Comparison of ENCODE assay signal across 1 cellular context in the genomic region with DNA sequence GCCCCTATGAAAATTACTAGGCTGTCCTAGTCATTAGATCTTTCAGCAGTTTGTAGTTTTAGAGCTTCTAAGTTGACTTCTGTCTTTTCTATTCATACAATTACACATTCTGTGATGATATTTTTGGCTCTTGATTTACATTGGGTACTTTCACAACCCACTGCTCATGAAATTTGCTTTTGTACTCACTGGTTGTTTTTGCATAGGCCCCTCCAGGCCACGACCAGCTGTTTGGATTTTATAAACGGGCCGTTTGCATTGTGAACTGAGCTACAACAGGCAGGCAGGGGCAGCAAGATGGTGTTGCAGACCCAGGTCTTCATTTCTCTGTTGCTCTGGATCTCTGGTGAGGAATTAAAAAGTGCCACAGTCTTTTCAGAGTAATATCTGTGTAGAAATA.
TF ChIP-seq lines count a peak whose summit lies in the region.

No MANE protein-coding gene starts in this region.

TF ChIP-seq in GM12878, 131 proteins besides CTCF, POLR2A, EP300 and RAD21 (continued from another document):
- TF ChIP-seq, protein P1, sequence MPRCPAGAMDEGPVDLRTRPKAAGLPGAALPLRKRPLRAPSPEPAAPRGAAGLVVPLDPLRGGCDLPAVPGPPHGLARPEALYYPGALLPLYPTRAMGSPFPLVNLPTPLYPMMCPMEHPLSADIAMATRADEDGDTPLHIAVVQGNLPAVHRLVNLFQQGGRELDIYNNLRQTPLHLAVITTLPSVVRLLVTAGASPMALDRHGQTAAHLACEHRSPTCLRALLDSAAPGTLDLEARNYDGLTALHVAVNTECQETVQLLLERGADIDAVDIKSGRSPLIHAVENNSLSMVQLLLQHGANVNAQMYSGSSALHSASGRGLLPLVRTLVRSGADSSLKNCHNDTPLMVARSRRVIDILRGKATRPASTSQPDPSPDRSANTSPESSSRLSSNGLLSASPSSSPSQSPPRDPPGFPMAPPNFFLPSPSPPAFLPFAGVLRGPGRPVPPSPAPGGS (IDR thresholded peaks at IDR 0.05; ENCODE audit: borderline replicate concordance, insufficient read depth, low read depth, low read length, poor library complexity, severe bottlenecking): no peak
- no peak for TF ChIP-seq DPF2 (IDR thresholded peaks at IDR 0.05)
- no peak for TF ChIP-seq ZBED1 (IDR thresholded peaks at IDR 0.05; ENCODE audit: borderline replicate concordance)
- no peak for TF ChIP-seq MYC (IDR thresholded peaks at IDR 0.05; ENCODE audit: insufficient read depth, insufficient read length, insufficient replicate concordance, low read length, severe bottlenecking)
- no peak for TF ChIP-seq MAX (IDR thresholded peaks at IDR 0.05; ENCODE audit: low read depth, low read length)
- no peak for TF ChIP-seq SP1 (IDR thresholded peaks at IDR 0.05; ENCODE audit: low read depth, low read length)
- no peak for TF ChIP-seq FOXK2 (IDR thresholded peaks at IDR 0.05)
- TF ChIP-seq SREBF1 (IDR thresholded peaks at IDR 0.05; ENCODE audit: low read length): no peak
- no peak for TF ChIP-seq TCF7 (IDR thresholded peaks at IDR 0.05; ENCODE audit: borderline replicate concordance)
- TF ChIP-seq, protein P2, sequence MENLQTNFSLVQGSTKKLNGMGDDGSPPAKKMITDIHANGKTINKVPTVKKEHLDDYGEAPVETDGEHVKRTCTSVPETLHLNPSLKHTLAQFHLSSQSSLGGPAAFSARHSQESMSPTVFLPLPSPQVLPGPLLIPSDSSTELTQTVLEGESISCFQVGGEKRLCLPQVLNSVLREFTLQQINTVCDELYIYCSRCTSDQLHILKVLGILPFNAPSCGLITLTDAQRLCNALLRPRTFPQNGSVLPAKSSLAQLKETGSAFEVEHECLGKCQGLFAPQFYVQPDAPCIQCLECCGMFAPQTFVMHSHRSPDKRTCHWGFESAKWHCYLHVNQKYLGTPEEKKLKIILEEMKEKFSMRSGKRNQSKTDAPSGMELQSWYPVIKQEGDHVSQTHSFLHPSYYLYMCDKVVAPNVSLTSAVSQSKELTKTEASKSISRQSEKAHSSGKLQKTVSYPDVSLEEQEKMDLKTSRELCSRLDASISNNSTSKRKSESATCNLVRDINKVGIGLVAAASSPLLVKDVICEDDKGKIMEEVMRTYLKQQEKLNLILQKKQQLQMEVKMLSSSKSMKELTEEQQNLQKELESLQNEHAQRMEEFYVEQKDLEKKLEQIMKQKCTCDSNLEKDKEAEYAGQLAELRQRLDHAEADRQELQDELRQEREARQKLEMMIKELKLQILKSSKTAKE (IDR thresholded peaks at IDR 0.05; ENCODE audit: low read depth, poor library complexity, severe bottlenecking): no peak
- TF ChIP-seq TARDBP (IDR thresholded peaks at IDR 0.05; ENCODE audit: borderline replicate concordance): no peak
- TF ChIP-seq NFYA (IDR thresholded peaks at IDR 0.05; ENCODE audit: borderline replicate concordance, low read depth, low read length): no peak
- TF ChIP-seq MEF2A (IDR thresholded peaks at IDR 0.05; ENCODE audit: insufficient read depth, low read depth, low read length): peak; percentile 90
- TF ChIP-seq TCF12 (IDR thresholded peaks at IDR 0.05; ENCODE audit: low read depth, low read length): 0 out of 2 replicates have a peak, but pooled peaks have one; percentile 8
- TF ChIP-seq ATF7 (IDR thresholded peaks at IDR 0.05; ENCODE audit: low read depth): no peak
- TF ChIP-seq, protein P3, sequence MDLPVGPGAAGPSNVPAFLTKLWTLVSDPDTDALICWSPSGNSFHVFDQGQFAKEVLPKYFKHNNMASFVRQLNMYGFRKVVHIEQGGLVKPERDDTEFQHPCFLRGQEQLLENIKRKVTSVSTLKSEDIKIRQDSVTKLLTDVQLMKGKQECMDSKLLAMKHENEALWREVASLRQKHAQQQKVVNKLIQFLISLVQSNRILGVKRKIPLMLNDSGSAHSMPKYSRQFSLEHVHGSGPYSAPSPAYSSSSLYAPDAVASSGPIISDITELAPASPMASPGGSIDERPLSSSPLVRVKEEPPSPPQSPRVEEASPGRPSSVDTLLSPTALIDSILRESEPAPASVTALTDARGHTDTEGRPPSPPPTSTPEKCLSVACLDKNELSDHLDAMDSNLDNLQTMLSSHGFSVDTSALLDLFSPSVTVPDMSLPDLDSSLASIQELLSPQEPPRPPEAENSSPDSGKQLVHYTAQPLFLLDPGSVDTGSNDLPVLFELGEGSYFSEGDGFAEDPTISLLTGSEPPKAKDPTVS (IDR thresholded peaks at IDR 0.05; ENCODE audit: low read depth, low read length): no peak
- no peak for TF ChIP-seq NFXL1 (IDR thresholded peaks at IDR 0.05; ENCODE audit: borderline replicate concordance)
- no peak for TF ChIP-seq SMC3 (IDR thresholded peaks at IDR 0.05; ENCODE audit: borderline replicate concordance, low read length)
- no peak for TF ChIP-seq SIX5 (IDR thresholded peaks at IDR 0.05; ENCODE audit: low read depth, low read length, severe bottlenecking)
- no peak for TF ChIP-seq SPI1 (IDR thresholded peaks at IDR 0.05; ENCODE audit: borderline replicate concordance, insufficient read depth, low read depth, low read length)
- peak; percentile 51; the same call in 1 of the 2 replicates for TF ChIP-seq POLR2AphosphoS5 (IDR thresholded peaks at IDR 0.05; ENCODE audit: low read length)
- no peak for TF ChIP-seq MTA2 (IDR thresholded peaks at IDR 0.05; ENCODE audit: low read depth)
- no peak for TF ChIP-seq PAX8 (IDR thresholded peaks at IDR 0.05)
- TF ChIP-seq PBX3 (IDR thresholded peaks at IDR 0.05; ENCODE audit: insufficient replicate concordance, low read depth, low read length): no peak
- TF ChIP-seq MEF2B (IDR thresholded peaks at IDR 0.05; ENCODE audit: partially characterized antibody, poor library complexity, severe bottlenecking): peak; percentile 47
- no peak for TF ChIP-seq CHD2 (IDR thresholded peaks at IDR 0.05; ENCODE audit: borderline replicate concordance, low read depth, low read length)
- no peak for TF ChIP-seq FOS (IDR thresholded peaks at IDR 0.05; ENCODE audit: borderline replicate concordance, extremely low read depth, insufficient read length)
- no peak for TF ChIP-seq BACH1 (IDR thresholded peaks at IDR 0.05; ENCODE audit: borderline replicate concordance)
- no peak for TF ChIP-seq SIN3A (IDR thresholded peaks at IDR 0.05; ENCODE audit: low read depth, low read length)
- no peak for TF ChIP-seq SUZ12 (IDR thresholded peaks at IDR 0.05; ENCODE audit: unreplicated experiment)
- no peak for TF ChIP-seq STAT1 (conservative IDR thresholded peaks at IDR 0.05)
- peak; percentile 77; the same call in 2 of the 3 replicates for TF ChIP-seq POU2F2 (IDR thresholded peaks at IDR 0.05; ENCODE audit: borderline replicate concordance, low read depth, low read length)
- TF ChIP-seq RUNX3 (IDR thresholded peaks at IDR 0.05; ENCODE audit: low read length): peak; percentile 36; the same call in 1 of the 2 replicates
- TF ChIP-seq SMAD5 (IDR thresholded peaks at IDR 0.05; ENCODE audit: low read depth): no peak
- 0 out of 2 replicates have a peak, but pooled peaks have one; percentile 13 for TF ChIP-seq CBX5 (IDR thresholded peaks at IDR 0.05; ENCODE audit: low read depth)
- TF ChIP-seq, protein P4, sequence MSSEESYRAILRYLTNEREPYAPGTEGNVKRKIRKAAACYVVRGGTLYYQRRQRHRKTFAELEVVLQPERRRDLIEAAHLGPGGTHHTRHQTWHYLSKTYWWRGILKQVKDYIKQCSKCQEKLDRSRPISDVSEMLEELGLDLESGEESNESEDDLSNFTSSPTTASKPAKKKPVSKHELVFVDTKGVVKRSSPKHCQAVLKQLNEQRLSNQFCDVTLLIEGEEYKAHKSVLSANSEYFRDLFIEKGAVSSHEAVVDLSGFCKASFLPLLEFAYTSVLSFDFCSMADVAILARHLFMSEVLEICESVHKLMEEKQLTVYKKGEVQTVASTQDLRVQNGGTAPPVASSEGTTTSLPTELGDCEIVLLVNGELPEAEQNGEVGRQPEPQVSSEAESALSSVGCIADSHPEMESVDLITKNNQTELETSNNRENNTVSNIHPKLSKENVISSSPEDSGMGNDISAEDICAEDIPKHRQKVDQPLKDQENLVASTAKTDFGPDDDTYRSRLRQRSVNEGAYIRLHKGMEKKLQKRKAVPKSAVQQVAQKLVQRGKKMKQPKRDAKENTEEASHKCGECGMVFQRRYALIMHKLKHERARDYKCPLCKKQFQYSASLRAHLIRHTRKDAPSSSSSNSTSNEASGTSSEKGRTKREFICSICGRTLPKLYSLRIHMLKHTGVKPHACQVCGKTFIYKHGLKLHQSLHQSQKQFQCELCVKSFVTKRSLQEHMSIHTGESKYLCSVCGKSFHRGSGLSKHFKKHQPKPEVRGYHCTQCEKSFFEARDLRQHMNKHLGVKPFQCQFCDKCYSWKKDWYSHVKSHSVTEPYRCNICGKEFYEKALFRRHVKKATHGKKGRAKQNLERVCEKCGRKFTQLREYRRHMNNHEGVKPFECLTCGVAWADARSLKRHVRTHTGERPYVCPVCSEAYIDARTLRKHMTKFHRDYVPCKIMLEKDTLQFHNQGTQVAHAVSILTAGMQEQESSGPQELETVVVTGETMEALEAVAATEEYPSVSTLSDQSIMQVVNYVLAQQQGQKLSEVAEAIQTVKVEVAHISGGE (CRISPR knock-in tag; IDR thresholded peaks at IDR 0.05): no peak
- TF ChIP-seq SMAD1 (IDR thresholded peaks at IDR 0.05; ENCODE audit: low read depth, partially characterized antibody): no peak
- no peak for TF ChIP-seq GABPA (IDR thresholded peaks at IDR 0.05; ENCODE audit: low read depth)
- no peak for TF ChIP-seq EED (IDR thresholded peaks at IDR 0.05; ENCODE audit: low read depth)
- TF ChIP-seq RELA (IDR thresholded peaks at IDR 0.05; ENCODE audit: borderline replicate concordance, partially characterized antibody): no peak
- no peak for TF ChIP-seq NR2C2 (IDR thresholded peaks at IDR 0.05; ENCODE audit: borderline replicate concordance, control insufficient read depth, insufficient read length, low read depth)
- TF ChIP-seq TAF1 (IDR thresholded peaks at IDR 0.05; ENCODE audit: borderline replicate concordance, low read depth, low read length): peak; percentile 54; the same call in 1 of the 2 replicates
- TF ChIP-seq RFX5 (IDR thresholded peaks at IDR 0.05; ENCODE audit: low read depth, low read length): no peak
- no peak for TF ChIP-seq CHD1 (IDR thresholded peaks at IDR 0.05; ENCODE audit: low read depth, low read length)
- no peak for TF ChIP-seq MLLT1 (IDR thresholded peaks at IDR 0.05)
- TF ChIP-seq CEBPB (IDR thresholded peaks at IDR 0.05; ENCODE audit: borderline replicate concordance in 1 of 2, low read depth in 2 of 2, low read length in 2 of 2): no peak
- no peak for TF ChIP-seq ESRRA (IDR thresholded peaks at IDR 0.05; ENCODE audit: low read length)
- no peak for TF ChIP-seq HDGF (IDR thresholded peaks at IDR 0.05)
- TF ChIP-seq TCF3 (IDR thresholded peaks at IDR 0.05; ENCODE audit: borderline replicate concordance, insufficient read depth, low read depth, low read length): peak; percentile 58; the same call in 1 of the 2 replicates
- TF ChIP-seq HDAC6 (IDR thresholded peaks at IDR 0.05; ENCODE audit: unreplicated experiment): no peak
- TF ChIP-seq ETV6 (conservative IDR thresholded peaks at IDR 0.05 in 1 of 2, IDR thresholded peaks at IDR 0.05 in 1 of 2; ENCODE audit: borderline replicate concordance in 1 of 2, low read depth in 1 of 2): no peak
- no peak for TF ChIP-seq NBN (IDR thresholded peaks at IDR 0.05)
- no peak for TF ChIP-seq PML (IDR thresholded peaks at IDR 0.05; ENCODE audit: low read length)
- TF ChIP-seq SMARCA5 (IDR thresholded peaks at IDR 0.05): no peak
- TF ChIP-seq EGR1 (IDR thresholded peaks at IDR 0.05; ENCODE audit: borderline replicate concordance in 1 of 2, low read depth in 2 of 2, low read length in 2 of 2): no peak
- TF ChIP-seq, protein P5, sequence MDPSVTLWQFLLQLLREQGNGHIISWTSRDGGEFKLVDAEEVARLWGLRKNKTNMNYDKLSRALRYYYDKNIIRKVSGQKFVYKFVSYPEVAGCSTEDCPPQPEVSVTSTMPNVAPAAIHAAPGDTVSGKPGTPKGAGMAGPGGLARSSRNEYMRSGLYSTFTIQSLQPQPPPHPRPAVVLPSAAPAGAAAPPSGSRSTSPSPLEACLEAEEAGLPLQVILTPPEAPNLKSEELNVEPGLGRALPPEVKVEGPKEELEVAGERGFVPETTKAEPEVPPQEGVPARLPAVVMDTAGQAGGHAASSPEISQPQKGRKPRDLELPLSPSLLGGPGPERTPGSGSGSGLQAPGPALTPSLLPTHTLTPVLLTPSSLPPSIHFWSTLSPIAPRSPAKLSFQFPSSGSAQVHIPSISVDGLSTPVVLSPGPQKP (IDR thresholded peaks at IDR 0.05; ENCODE audit: low read depth, low read length): no peak
